In the genomic region with DNA sequence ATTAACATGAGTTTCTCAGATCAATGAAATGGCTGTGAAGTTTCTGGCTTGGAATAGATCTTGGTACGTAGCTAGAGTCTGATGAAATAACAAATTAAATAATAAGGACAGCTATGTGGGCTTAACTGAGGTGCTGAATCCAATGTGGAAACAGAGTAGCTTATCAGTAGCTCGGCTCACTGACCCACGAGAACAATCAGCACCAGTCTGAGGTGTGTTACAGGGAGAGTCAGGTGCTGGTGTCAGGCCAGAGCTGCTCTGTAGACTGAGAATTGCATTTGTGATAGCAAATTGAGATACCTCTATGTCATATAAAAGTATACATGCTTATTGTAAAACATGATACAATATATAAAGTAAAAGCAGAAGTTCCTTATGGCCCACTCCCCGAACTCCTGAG, we compare ENCODE assay signal across 1 cellular context.
TF ChIP-seq lines count a peak whose summit lies in the region.

No MANE protein-coding gene starts in this region.

TF ChIP-seq in K562, 482 proteins besides CTCF, POLR2A, EP300 and RAD21 (continued from another document):
- TF ChIP-seq ZNF79 (CRISPR knock-in tag; IDR thresholded peaks at IDR 0.05; ENCODE audit: low read depth) (no peak), JUN (IDR thresholded peaks at IDR 0.05; ENCODE audit: borderline replicate concordance, low read depth, low read length) (no peak), JUN (CRISPR knock-in tag; IDR thresholded peaks at IDR 0.05; ENCODE audit: borderline replicate concordance) (no peak), MTA1 (IDR thresholded peaks at IDR 0.05; ENCODE audit: borderline replicate concordance) (no peak), FOXP1 (CRISPR knock-in tag; IDR thresholded peaks at IDR 0.05) (no peak), CBFA2T3 (IDR thresholded peaks at IDR 0.05) (no peak), CBX5 (IDR thresholded peaks at IDR 0.05; ENCODE audit: borderline replicate concordance, low read depth) (no peak), THAP7 (CRISPR knock-in tag; IDR thresholded peaks at IDR 0.05) (no peak), PPARD (CRISPR knock-in tag; IDR thresholded peaks at IDR 0.05) (no peak), RHOXF2B (CRISPR knock-in tag; conservative IDR thresholded peaks at IDR 0.05) (no peak), SRSF3 (IDR thresholded peaks at IDR 0.05; ENCODE audit: insufficient read depth, low read length) (no peak)
- TF ChIP-seq, protein P1, sequence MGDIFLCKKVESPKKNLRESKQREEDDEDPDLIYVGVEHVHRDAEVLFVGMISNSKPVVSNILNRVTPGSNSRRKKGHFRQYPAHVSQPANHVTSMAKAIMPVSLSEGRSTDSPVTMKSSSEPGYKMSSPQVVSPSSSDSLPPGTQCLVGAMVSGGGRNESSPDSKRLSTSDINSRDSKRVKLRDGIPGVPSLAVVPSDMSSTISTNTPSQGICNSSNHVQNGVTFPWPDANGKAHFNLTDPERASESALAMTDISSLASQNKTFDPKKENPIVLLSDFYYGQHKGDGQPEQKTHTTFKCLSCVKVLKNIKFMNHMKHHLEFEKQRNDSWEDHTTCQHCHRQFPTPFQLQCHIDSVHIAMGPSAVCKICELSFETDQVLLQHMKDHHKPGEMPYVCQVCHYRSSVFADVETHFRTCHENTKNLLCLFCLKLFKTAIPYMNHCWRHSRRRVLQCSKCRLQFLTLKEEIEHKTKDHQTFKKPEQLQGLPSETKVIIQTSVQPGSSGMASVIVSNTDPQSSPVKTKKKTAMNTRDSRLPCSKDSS (IDR thresholded peaks at IDR 0.05; ENCODE audit: low read depth, partially characterized antibody), result no peak
TF ChIP-seq in K562: peak in this region for 0.
